ENCODE assay signal across 34 cellular contexts in the genomic region with DNA sequence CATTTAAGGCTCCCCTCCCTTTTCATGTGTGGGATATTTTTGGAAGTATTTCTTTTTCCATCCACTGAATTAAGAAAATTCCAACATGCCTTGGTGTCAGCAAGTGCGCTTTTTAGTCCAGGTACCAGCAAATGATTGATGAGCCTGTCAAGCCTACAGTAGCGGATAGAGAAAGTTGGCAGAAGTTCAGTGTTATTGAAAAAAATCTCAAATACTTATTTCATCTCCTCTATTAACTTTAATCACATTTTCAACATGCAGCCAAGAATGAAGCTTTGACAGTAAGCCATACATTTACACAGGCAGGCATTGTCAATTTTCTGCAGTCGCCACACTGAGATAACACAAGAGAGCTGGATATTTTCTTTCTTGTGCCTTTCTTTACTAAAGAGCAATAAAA.
"Had no signal": no experiment of that assay in that cellular context is flagged by ENCODE, and none has a peak within 500 bp of the region (broad histone marks: within the 10 kb centered on the region; RNA-seq: fewer than 3 reads in every experiment).

No MANE protein-coding gene starts in this region.

- H3K4me1 Mint-ChIP-seq: activated naive CD8-positive, alpha-beta T cell treated with anti-CD3 and anti-CD28 coated beads, Interleukin-2, amount 50 U/mL, for 24 hours had no signal

- H3K4me3 Mint-ChIP-seq: activated B cell treated with CpG ODN at 0.5 μM for 24 hours; activated CD4-positive, alpha-beta memory T cell treated with anti-CD3 and anti-CD28 coated beads, Interleukin-2, amount 10 ng/mL, durations not matched to agents 7 days and 5 days; activated CD8-positive, alpha-beta memory T cell treated with anti-CD3 and anti-CD28 coated beads, Interleukin-2, amount 10 ng/mL, durations not matched to agents 7 days and 5 days; activated naive CD4-positive, alpha-beta T cell treated with anti-CD3 and anti-CD28 coated beads, Interleukin-2, amount 10 ng/mL, durations not matched to agents 7 days and 5 days; activated naive CD8-positive, alpha-beta T cell; activated naive CD8-positive, alpha-beta T cell treated with anti-CD3 and anti-CD28 coated beads, Interleukin-2, amount 50 U/mL, for 24 hours; central memory CD8-positive, alpha-beta T cell had no signal

- H3K27me3 Mint-ChIP-seq: activated B cell treated with CpG ODN at 0.5 μM for 24 hours; activated CD4-positive, alpha-beta memory T cell treated with anti-CD3 and anti-CD28 coated beads, Interleukin-2, amount 10 ng/mL, durations not matched to agents 7 days and 5 days; activated CD8-positive, alpha-beta memory T cell treated with anti-CD3 and anti-CD28 coated beads, Interleukin-2, amount 10 ng/mL, durations not matched to agents 7 days and 5 days; activated naive CD4-positive, alpha-beta T cell treated with anti-CD3 and anti-CD28 coated beads, Interleukin-2, amount 10 ng/mL, durations not matched to agents 7 days and 5 days; activated naive CD8-positive, alpha-beta T cell; activated naive CD8-positive, alpha-beta T cell treated with anti-CD3 and anti-CD28 coated beads, Interleukin-2, amount 50 U/mL, for 24 hours; central memory CD8-positive, alpha-beta T cell had no signal

- H3K27ac Mint-ChIP-seq: activated B cell treated with CpG ODN at 0.5 μM for 24 hours; activated CD4-positive, alpha-beta memory T cell treated with anti-CD3 and anti-CD28 coated beads, Interleukin-2, amount 10 ng/mL, durations not matched to agents 7 days and 5 days; activated CD8-positive, alpha-beta memory T cell treated with anti-CD3 and anti-CD28 coated beads, Interleukin-2, amount 10 ng/mL, durations not matched to agents 7 days and 5 days; activated naive CD4-positive, alpha-beta T cell treated with anti-CD3 and anti-CD28 coated beads, Interleukin-2, amount 10 ng/mL, durations not matched to agents 7 days and 5 days; activated naive CD8-positive, alpha-beta T cell; activated naive CD8-positive, alpha-beta T cell treated with anti-CD3 and anti-CD28 coated beads, Interleukin-2, amount 50 U/mL, for 24 hours had no signal

- H3K27me3 ChIP-seq: cardiac muscle cell, colonic mucosa, MG63, SJCRH30 had no signal

- H3K4me3 ChIP-seq: cardiac muscle cell, colonic mucosa, MG63, SJCRH30 had no signal

- H3K27ac ChIP-seq: colonic mucosa, SJCRH30, VCaP had no signal

- H3K36me3 ChIP-seq: cardiac muscle cell, colonic mucosa, MG63, SJCRH30 had no signal

- DNase-seq: activated B cell treated with CpG ODN at 0.5 μM for 24 hours; activated CD4-positive, alpha-beta memory T cell treated with anti-CD3 and anti-CD28 coated beads, Interleukin-2, amount 10 ng/mL, durations not matched to agents 7 days and 5 days; activated CD4-positive, alpha-beta T cell treated with anti-CD3 and anti-CD28 coated beads for 1 hour; activated CD4-positive, alpha-beta T cell treated with anti-CD3 and anti-CD28 coated beads for 48 hours; activated CD8-positive, alpha-beta memory T cell treated with anti-CD3 and anti-CD28 coated beads for 24 hours; activated CD8-positive, alpha-beta memory T cell treated with anti-CD3 and anti-CD28 coated beads, Interleukin-2, amount 10 ng/mL, durations not matched to agents 7 days and 5 days; activated CD8-positive, alpha-beta memory T cell treated with anti-CD3 and anti-CD28 coated beads, Interleukin-2, amount 50 U/mL, for 48 hours; activated effector memory CD4-positive, alpha-beta T cell treated with Interleukin-2 at 50 U/mL for 16 hours; activated naive CD4-positive, alpha-beta T cell treated with anti-CD3 and anti-CD28 coated beads, Interleukin-2, amount 10 ng/mL, durations not matched to agents 7 days and 5 days; activated naive CD8-positive, alpha-beta T cell treated with anti-CD3 and anti-CD28 coated beads, Interleukin-2, amount 50 U/mL, for 24 hours; activated T-cell treated with anti-CD3 and anti-CD28 coated beads, Interleukin-2, amount 50 U/mL, for 48 hours; anterior cingulate cortex; colonic mucosa; Kasumi-1; KG1; MG63; MV-4-11; NCI-H1092; NCI-H1417 treated with DMSO at 0.1 percent for 48 hours; NCI-H1694 treated with DMSO at 0.1 percent for 48 hours; NCI-H2029; NCI-H2171; NCI-H524; SHP77; SJCRH30; SW 1271; T-helper 1 cell; T-helper 2 cell; T-helper 9 cell had no signal

- H3K9me3 Mint-ChIP-seq: activated B cell treated with CpG ODN at 0.5 μM for 24 hours; activated CD4-positive, alpha-beta memory T cell treated with anti-CD3 and anti-CD28 coated beads, Interleukin-2, amount 10 ng/mL, durations not matched to agents 7 days and 5 days; activated naive CD4-positive, alpha-beta T cell treated with anti-CD3 and anti-CD28 coated beads, Interleukin-2, amount 10 ng/mL, durations not matched to agents 7 days and 5 days; activated naive CD8-positive, alpha-beta T cell treated with anti-CD3 and anti-CD28 coated beads, Interleukin-2, amount 50 U/mL, for 24 hours; central memory CD8-positive, alpha-beta T cell had no signal

- H3K4me1 ChIP-seq: colonic mucosa had no signal

- ATAC-seq: activated CD8-positive, alpha-beta memory T cell treated with anti-CD3 and anti-CD28 coated beads, Interleukin-2, amount 10 ng/mL, durations not matched to agents 7 days and 5 days; activated naive CD8-positive, alpha-beta T cell treated with anti-CD3 and anti-CD28 coated beads, Interleukin-2, amount 50 U/mL, for 24 hours; Panc1 had no signal

- H3K9me3 ChIP-seq: colonic mucosa, MG63, SJCRH30 had no signal
